In the genomic region with DNA sequence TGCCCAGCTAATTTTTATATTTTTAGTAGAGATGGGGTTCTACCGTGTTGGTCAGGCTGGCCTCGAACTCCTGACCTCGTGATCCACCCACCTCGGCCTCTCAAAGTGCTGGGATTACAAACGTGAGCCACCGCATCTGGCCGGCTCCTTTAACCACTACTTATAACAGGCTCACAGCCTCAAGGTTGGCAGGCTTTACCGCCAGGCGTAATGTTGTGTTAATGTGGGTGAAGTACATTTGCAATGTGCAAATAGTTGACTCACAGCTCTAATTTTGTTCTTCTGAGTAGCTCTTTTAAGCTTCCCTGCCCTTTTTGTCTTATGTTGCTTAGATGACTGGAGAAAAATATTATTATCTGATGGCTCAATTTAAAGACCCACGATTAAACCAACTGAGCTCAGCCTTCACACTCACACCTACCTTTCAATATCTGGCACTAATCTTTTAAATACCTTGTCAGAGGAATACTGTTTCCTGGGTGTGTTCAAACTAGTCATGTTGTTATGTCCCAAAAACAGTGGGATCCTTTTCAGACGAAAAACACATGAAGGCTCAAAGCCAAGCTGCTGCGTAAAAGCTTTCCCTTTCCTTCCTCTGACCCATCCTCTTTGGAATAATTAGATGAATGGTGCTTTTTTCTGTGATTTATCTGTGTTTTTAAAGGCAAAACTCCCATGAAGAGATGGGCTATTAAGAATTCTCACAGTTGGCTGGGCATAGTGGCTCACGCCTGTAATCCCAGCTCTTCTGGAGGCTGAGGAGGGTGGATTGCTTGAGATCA, we compare ENCODE assay signal across 10 cellular contexts. TPM values are rescaled to one million over a fixed set of nuclear protein-coding genes. Genes with fewer than 3 reads are reported as not detected.
A peak's percentile ranks its signal among the peaks of the same experiment; 100 is the strongest.
DNase-seq lines count a peak whose midpoint lies in the region; ATAC-seq, FAIRE-seq and TF ChIP-seq lines count a peak whose summit lies in the region.
"Had no signal": no experiment of that assay in that cellular context is flagged by ENCODE, and none has a peak within 500 bp of the region (broad histone marks: within the 10 kb centered on the region; RNA-seq: fewer than 3 reads in every experiment).

No MANE protein-coding gene starts in this region.

- H3K27ac ChIP-seq in mesenchymal stem cell (ENCODE audit: low read length, poor library complexity, severe bottlenecking), result peak overlapping the region; percentile 31
- H3K27ac ChIP-seq in MM.1S (ENCODE audit: low read length), result no peak overlapping the region

- H3K9me3 Mint-ChIP-seq in Calu3 (ENCODE audit: low read depth, unreplicated experiment), result peaks cover 2% of the 10 kb centered on the region

- H3K23ac ChIP-seq in mesenchymal stem cell (ENCODE audit: low read length in 2 of 2), result no peak overlapping the region

- H3K4me3 ChIP-seq in mesenchymal stem cell (ENCODE audit: insufficient read depth in 1 of 2, low read depth in 1 of 2, low read length in 2 of 2), result no peak overlapping the region
- no peak overlapping the region for H3K4me3 ChIP-seq in MM.1S (ENCODE audit: low read length)
- H3K4me3 ChIP-seq: HAP-1 had no signal

- TF ChIP-seq POLR2A in GM12891 (IDR thresholded peaks at IDR 0.05; ENCODE audit: low read depth, low read length), result no peak

- peaks cover 18% of the 10 kb centered on the region for H3K36me3 Mint-ChIP-seq in Calu3 (ENCODE audit: insufficient read depth, unreplicated experiment)

- CTCF ChIA-PET in Calu3 (lab: Charles Lee), result interaction anchor here (1.0 to 1.6 kb wide), 4 partner anchors 14 to 197 kb away, joined by 3 to 5 read pairs (median 4); no protein-coding TSS in a partner anchor

- H3K4me2 ChIP-seq in mesenchymal stem cell (ENCODE audit: low read length, poor library complexity, severe bottlenecking) (no peak overlapping the region), MM.1S (ENCODE audit: low read depth, low read length) (no peak overlapping the region)

- H3K9ac ChIP-seq in mesenchymal stem cell (ENCODE audit: low read length) (peak overlapping the region; percentile 58), MM.1S (ENCODE audit: low read length) (no peak overlapping the region)

- no peaks in the 10 kb centered on the region for H4K20me1 ChIP-seq in MM.1S (ENCODE audit: insufficient read depth, low read length)

- H2BK15ac ChIP-seq in mesenchymal stem cell (ENCODE audit: low read depth, poor library complexity, severe bottlenecking), result no peak overlapping the region

- no peak overlapping the region for H2BK120ac ChIP-seq in mesenchymal stem cell (ENCODE audit: low read depth, low read length)

- H3K27me3 ChIP-seq in mesenchymal stem cell (ENCODE audit: control insufficient read depth in 1 of 2, insufficient read depth in 1 of 2, low read length in 2 of 2), result no peaks in the 10 kb centered on the region
- H3K27me3 ChIP-seq in MM.1S (replicated peaks; ENCODE audit: insufficient read depth, low read length), result no peaks in the 10 kb centered on the region

- H3K27ac Mint-ChIP-seq in Calu3 (ENCODE audit: unreplicated experiment), result peak overlapping the region; percentile 75

- ATAC-seq in esophagus mucosa, result peak; percentile 96
- no peak for ATAC-seq in HG03457 (IDR thresholded peaks at IDR 0.05; ENCODE audit: unreplicated experiment)

- no peaks in the 10 kb centered on the region for H3K79me1 ChIP-seq in mesenchymal stem cell (replicated peaks; ENCODE audit: low read length, poor library complexity, severe bottlenecking)

- no peaks in the 10 kb centered on the region for H3F3A ChIP-seq in MM.1S (ENCODE audit: insufficient read depth, low read length)

- TF ChIP-seq CTCF in Calu3 (IDR thresholded peaks at IDR 0.05; ENCODE audit: unreplicated experiment) (no peak), MM.1S (IDR thresholded peaks at IDR 0.05; ENCODE audit: low read length) (no peak)

- 65% methylated on average over 7 of the region's 13 CpGs for WGBS in mesenchymal stem cell

- no peak overlapping the region for H3K14ac ChIP-seq in mesenchymal stem cell (ENCODE audit: low read length in 2 of 2)

- H4K8ac ChIP-seq in mesenchymal stem cell (ENCODE audit: low read length), result no peak overlapping the region

- no peak overlapping the region for H3K4me3 Mint-ChIP-seq in Calu3 (ENCODE audit: low read depth, unreplicated experiment)

- no peak for FAIRE-seq in GM12891 (lab: Jason Lieb, UNC)

- H3K4me1 ChIP-seq in mesenchymal stem cell (ENCODE audit: control insufficient read depth, insufficient read depth, low read depth, low read length) (no peaks in the 10 kb centered on the region), MM.1S (ENCODE audit: low read length) (no peaks in the 10 kb centered on the region)

- H3K18ac ChIP-seq in mesenchymal stem cell (ENCODE audit: low read depth in 1 of 2, low read length in 2 of 2), result no peak overlapping the region

- H2BK5ac ChIP-seq in mesenchymal stem cell (ENCODE audit: low read depth, low read length, poor library complexity, severe bottlenecking), result no peak overlapping the region

- H3K4ac ChIP-seq in mesenchymal stem cell (ENCODE audit: low read depth in 1 of 2, low read length in 2 of 2), result no peak overlapping the region

- H2BK12ac ChIP-seq in mesenchymal stem cell (ENCODE audit: low read length in 2 of 2), result no peak overlapping the region

- no peak overlapping the region for H2AFZ ChIP-seq in mesenchymal stem cell (ENCODE audit: low read depth, low read length)
- H2AFZ ChIP-seq in MM.1S (ENCODE audit: low read length), result no peak overlapping the region

- H3K4me1 Mint-ChIP-seq in Calu3 (ENCODE audit: low read depth, unreplicated experiment), result peaks cover 37% of the 10 kb centered on the region

- H3K36me3 ChIP-seq in mesenchymal stem cell (ENCODE audit: control insufficient read depth in 1 of 2, insufficient read depth in 2 of 2, low read depth in 1 of 2, low read length in 2 of 2) (no peaks in the 10 kb centered on the region), MM.1S (replicated peaks; ENCODE audit: insufficient read depth, low read length) (no peaks in the 10 kb centered on the region)
- H3K36me3 ChIP-seq: HAP-1 had no signal

- H3K79me2 ChIP-seq in MM.1S (ENCODE audit: low read length), result no peaks in the 10 kb centered on the region

- H3K9me3 ChIP-seq in mesenchymal stem cell (ENCODE audit: control insufficient read depth, low read length) (no peaks in the 10 kb centered on the region), MM.1S (replicated peaks; ENCODE audit: insufficient read depth, low read length) (no peaks in the 10 kb centered on the region)
- H3K9me3 ChIP-seq: HAP-1 had no signal

- H2AK5ac ChIP-seq in mesenchymal stem cell (ENCODE audit: low read length, severe bottlenecking), result no peak overlapping the region

- intact Hi-C loops in Calu3 (cut with micrococcal nuclease; ENCODE audit: unreplicated experiment), result no loop called here

- DNase-seq in Calu3 (peak; percentile 41), NCI-H2227 (lab: John Stamatoyannopoulos, UW; ENCODE audit: unreplicated experiment) (peak; percentile 29), mesenchymal stem cell (peak; percentile 46), MM.1S (no peak), GM12891 (ENCODE audit: insufficient read length, low spot score) (no peak), UCSD-AML1 (lab: John Stamatoyannopoulos, UW; ENCODE audit: unreplicated experiment) (no peak)
- DNase-seq: activated CD4-positive, alpha-beta T cell treated with anti-CD3 and anti-CD28 coated beads for 4 hours had no signal

- no peak overlapping the region for H4K91ac ChIP-seq in mesenchymal stem cell (ENCODE audit: low read length)

- BruUV-seq in Calu3 (replicated peaks; lab: Mats Ljungman, UMichigan), result no TSS peak

- no peaks in the 10 kb centered on the region for H3K9me2 ChIP-seq in MM.1S (replicated peaks; ENCODE audit: insufficient read depth, low read length)

- no peaks in the 10 kb centered on the region for H3K27me3 Mint-ChIP-seq in Calu3 (ENCODE audit: unreplicated experiment)

TF ChIP-seq in GM12891, 5 proteins besides CTCF, POLR2A, EP300 and RAD21:
- TF ChIP-seq SPI1 (IDR thresholded peaks at IDR 0.05; ENCODE audit: low read depth, low read length) (no peak), PAX5 (IDR thresholded peaks at IDR 0.05; ENCODE audit: insufficient read depth, low read length, severe bottlenecking) (no peak), TAF1 (IDR thresholded peaks at IDR 0.05; ENCODE audit: low read depth, low read length) (no peak), POLR2AphosphoS5 (IDR thresholded peaks at IDR 0.05; ENCODE audit: low read depth, low read length) (no peak), POU2F2 (IDR thresholded peaks at IDR 0.05; ENCODE audit: low read depth, low read length) (no peak)
TF ChIP-seq in GM12891: peak in this region for 0.

RNA-seq across cellular contexts. Expression of a gene that starts 57.2 kb away (rescaled TPM):
- total RNA-seq in Calu3 (2022) (13.3 and 14.0 TPM in 2 replicates), esophagus mucosa (not detected)
- 0.01 TPM for polyA plus RNA-seq in mesenchymal stem cell (2013, experiment 1 of 2)
- 0.05 TPM for polyA plus RNA-seq in mesenchymal stem cell (2013, experiment 2 of 2)
- 0.31 TPM for polyA plus RNA-seq in GM12891 (2012; ENCODE audit: low read depth, missing spikeins)

Comparison
In these comparisons a context has a peak if more than half of its experiments do, and no peak if none do; other contexts are left out.
1. DNase-seq: peak in Calu3 (single experiment), NCI-H2227 (single experiment) and mesenchymal stem cell (single experiment); none in MM.1S (single experiment), GM12891 (single experiment) and UCSD-AML1 (single experiment).
2. RNA of a gene that starts 57.2 kb away (total RNA-seq): 13.3 to 14.0 TPM in Calu3; not detected in esophagus mucosa (single experiment); every median in the first group is over 10 times any median in the second.